Comparison of ENCODE assay signal across 10 cellular contexts in the genomic region with DNA sequence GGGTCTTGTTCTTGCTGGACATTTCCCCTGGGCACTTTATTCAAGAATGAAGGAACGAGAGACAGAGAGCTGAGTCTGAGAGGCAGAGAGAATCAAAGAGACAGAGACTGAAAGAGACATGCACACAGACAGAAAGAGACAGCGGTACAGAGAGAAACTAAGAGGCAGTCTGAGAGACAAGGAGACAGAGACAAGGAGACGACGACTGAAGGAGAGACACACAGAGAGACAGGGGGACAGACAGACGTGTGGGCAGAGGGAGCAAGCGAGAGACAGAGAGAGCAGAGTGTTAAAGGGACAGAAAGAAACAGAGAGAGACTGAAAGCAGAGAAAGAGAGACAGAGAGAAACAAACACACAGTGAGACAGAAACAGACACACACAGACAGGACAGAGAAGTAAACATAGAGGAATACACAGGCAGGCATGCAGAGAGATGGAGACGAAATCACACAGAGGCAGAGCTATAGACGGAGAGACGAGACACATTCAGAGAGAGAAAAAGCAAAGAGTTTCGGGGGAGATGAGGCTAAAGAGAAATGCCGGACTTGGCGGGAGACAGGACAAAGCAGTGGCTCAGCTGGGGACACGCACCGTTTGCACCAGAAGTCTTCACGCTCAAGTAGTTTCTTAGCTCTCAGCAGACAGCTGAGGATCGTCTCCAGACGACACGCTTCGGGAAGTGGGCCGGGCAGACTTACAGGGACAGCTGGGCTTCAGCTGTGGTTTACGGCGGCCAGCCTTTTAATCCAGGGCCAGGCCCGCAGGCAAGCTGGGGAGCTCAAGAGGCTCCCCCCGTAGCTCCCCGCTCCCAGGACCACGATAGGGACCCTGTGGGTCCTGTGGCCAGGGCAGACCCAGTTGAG. TPM values are rescaled to one million over a fixed set of nuclear protein-coding genes. Genes with fewer than 3 reads are reported as not detected.
DNase-seq lines count a peak whose midpoint lies in the region; ATAC-seq, FAIRE-seq and TF ChIP-seq lines count a peak whose summit lies in the region.
"Had no signal": no experiment of that assay in that cellular context is flagged by ENCODE, and none has a peak within 500 bp of the region (broad histone marks: within the 10 kb centered on the region; RNA-seq: fewer than 3 reads in every experiment).

No MANE protein-coding gene starts in this region.

- H3K9me3 Mint-ChIP-seq in glutamatergic neuron (ENCODE audit: unreplicated experiment) = peaks cover 12% of the 10 kb centered on the region

- peak overlapping the region; percentile 69 for H3K4me3 Mint-ChIP-seq in glutamatergic neuron (ENCODE audit: unreplicated experiment)
- H3K4me3 Mint-ChIP-seq: activated naive CD8-positive, alpha-beta T cell treated with anti-CD3 and anti-CD28 coated beads for 36 hours; memory B cell had no signal

- intact Hi-C loops in prostate gland (cut with DNase I) = loop anchor here (5.0 kb wide), 2 partner anchors 38 to 57 kb away; partner anchors contain the start of gene DLG1

- TF ChIP-seq CTCF in glutamatergic neuron (IDR thresholded peaks at IDR 0.05; ENCODE audit: partially characterized antibody, unreplicated experiment) (no peak), prostate gland (IDR thresholded peaks at IDR 0.05) (no peak)

- no peak for TF ChIP-seq POLR2A in prostate gland (IDR thresholded peaks at IDR 0.05)

- H3K27me3 Mint-ChIP-seq in glutamatergic neuron (ENCODE audit: unreplicated experiment) = peaks cover 7% of the 10 kb centered on the region

- H3K36me3 Mint-ChIP-seq in glutamatergic neuron (ENCODE audit: unreplicated experiment) = peaks cover 8% of the 10 kb centered on the region
- H3K36me3 Mint-ChIP-seq: activated naive CD8-positive, alpha-beta T cell treated with anti-CD3 and anti-CD28 coated beads for 36 hours had no signal

- peak overlapping the region in 1 of 2 donors; percentile 9 for H3K27ac ChIP-seq in prostate gland

- H3K4me3 ChIP-seq in prostate gland = no peak overlapping the region

- H3K4me1 ChIP-seq in prostate gland (replicated peaks) = no peaks in the 10 kb centered on the region

- H3K27ac Mint-ChIP-seq in glutamatergic neuron (ENCODE audit: unreplicated experiment) = peak overlapping the region; percentile 78
- H3K27ac Mint-ChIP-seq: activated naive CD8-positive, alpha-beta T cell treated with anti-CD3 and anti-CD28 coated beads for 36 hours; memory B cell had no signal

- WGBS in prostate gland = 24% methylated on average over 26 of the region's 26 CpGs

- DNase-seq in DMS53 treated with DMSO at 0.1 percent for 48 hours (lab: John Stamatoyannopoulos, UW; ENCODE audit: unreplicated experiment) = peak; percentile 18
- peak; percentile 88 for DNase-seq in RCC 7860 (ENCODE audit: low spot score)
- peak; percentile 71 for DNase-seq in glutamatergic neuron
- DNase-seq in prostate gland (ENCODE audit: low spot score) = peak; percentile 21
- no peak for DNase-seq in stimulated activated CD4-positive, alpha-beta T cell treated with anti-CD3 and anti-CD28 coated beads, Interleukin-4, amount 100 ng/mL, for 1 hour
- no peak for DNase-seq in middle frontal gyrus (ENCODE audit: extremely low spot score, low spot score)
- no peak for DNase-seq in NCI-H1694 (lab: John Stamatoyannopoulos, UW)
- DNase-seq: activated naive CD8-positive, alpha-beta T cell treated with anti-CD3 and anti-CD28 coated beads for 36 hours had no signal

- peaks cover 27% of the 10 kb centered on the region for H3K4me1 Mint-ChIP-seq in glutamatergic neuron (ENCODE audit: low read depth, unreplicated experiment)
- H3K4me1 Mint-ChIP-seq: activated naive CD8-positive, alpha-beta T cell treated with anti-CD3 and anti-CD28 coated beads for 36 hours had no signal

- H3K27me3 ChIP-seq in prostate gland (replicated peaks; ENCODE audit: insufficient read depth) = no peaks in the 10 kb centered on the region

- H3K9me3 ChIP-seq in prostate gland = no peaks in the 10 kb centered on the region

- no peak for ATAC-seq in HG03521 (IDR thresholded peaks at IDR 0.05; ENCODE audit: unreplicated experiment)

- peak; percentile 85 for FAIRE-seq in RCC 7860 (lab: Jason Lieb, UNC)

- no peaks in the 10 kb centered on the region for H3K36me3 ChIP-seq in prostate gland

RNA-seq across cellular contexts. Expression of gene DLG1, which starts 56.0 kb away (rescaled TPM):
- total RNA-seq in glutamatergic neuron (ENCODE audit: unreplicated experiment) (66.0 TPM), prostate gland (10 to 100 TPM; 59.0 to 98.2 TPM)

Comparison
In these comparisons a context has a peak if more than half of its experiments do, and no peak if none do; other contexts are left out.
1. DNase-seq: peak in DMS53 treated with DMSO at 0.1 percent for 48 hours (single experiment), RCC 7860 (single experiment), glutamatergic neuron (single experiment) and prostate gland (single experiment); none in stimulated activated CD4-positive, alpha-beta T cell treated with anti-CD3 and anti-CD28 coated beads, Interleukin-4, amount 100 ng/mL, for 1 hour (single experiment), middle frontal gyrus (single experiment) and NCI-H1694 (single experiment).